In the genomic region with DNA sequence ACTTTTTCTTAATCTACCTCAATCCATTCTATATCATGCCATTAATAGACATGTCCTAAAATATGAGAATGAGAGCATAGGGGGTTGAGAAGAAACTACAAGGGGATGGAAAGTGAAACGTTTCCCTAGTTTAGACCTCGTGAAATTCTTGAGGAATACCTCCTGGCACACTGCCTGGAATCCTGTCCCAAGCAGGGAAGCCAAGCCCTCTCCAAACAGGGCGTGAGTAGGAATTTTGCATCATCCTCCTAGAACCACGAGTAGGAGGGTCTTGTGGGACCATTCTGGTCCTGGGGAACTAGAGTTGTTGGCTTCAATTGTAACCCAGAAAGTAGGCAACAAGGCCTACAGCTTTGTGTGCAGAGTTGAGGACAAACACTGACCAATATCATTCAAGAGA, we compare ENCODE assay signal across 32 cellular contexts. TPM values are rescaled to one million over a fixed set of nuclear protein-coding genes. Genes with fewer than 3 reads are reported as not detected.
"Had no signal": no experiment of that assay in that cellular context is flagged by ENCODE, and none has a peak within 500 bp of the region (broad histone marks: within the 10 kb centered on the region; RNA-seq: fewer than 3 reads in every experiment).

No MANE protein-coding gene starts in this region.

- H3K27ac ChIP-seq: ascending aorta, brain microvascular endothelial cell, RWPE1, SJCRH30 had no signal

- H3K27me3 ChIP-seq: ascending aorta, brain microvascular endothelial cell, MG63, SJCRH30 had no signal

- H3K4me2 ChIP-seq: SK-N-SH had no signal

- H3K4me1 ChIP-seq: ascending aorta had no signal

- H3K4me3 ChIP-seq: ascending aorta, MG63, SJCRH30 had no signal

- H3K9me3 ChIP-seq: ascending aorta, SJCRH30, SK-N-SH had no signal

- DNase-seq: activated CD4-positive, alpha-beta memory T cell treated with anti-CD3 and anti-CD28 coated beads for 36 hours; activated CD4-positive, alpha-beta T cell treated with anti-CD3 and anti-CD28 coated beads, Interleukin-2, amount 10 ng/mL, durations not matched to agents 7 days and 5 days; activated CD4-positive, CD25-positive, alpha-beta regulatory T cell treated with anti-CD3 and anti-CD28 coated beads, Interleukin-2, amount 50 U/mL, for 72 hours; activated CD8-positive, alpha-beta memory T cell treated with anti-CD3 and anti-CD28 coated beads for 24 hours; activated effector memory CD4-positive, alpha-beta T cell treated with anti-CD3 and anti-CD28 coated beads, Interleukin-2, amount 50 U/mL, for 16 hours; activated naive CD4-positive, alpha-beta T cell treated with Interleukin-2 at 50 U/mL for 16 hours; activated naive CD8-positive, alpha-beta T cell treated with anti-CD3 and anti-CD28 coated beads, Interleukin-2, amount 50 U/mL, for 24 hours; activated T-cell treated with anti-CD3 and anti-CD28 coated beads, Interleukin-2, amount 50 U/mL, for 4 hours; amniotic stem cell; brain microvascular endothelial cell; cerebellar nuclear complex; Kasumi-1; KBM-7; MG63; MV-4-11; NCI-H1092 treated with DMSO at 0.1 percent for 48 hours; NCI-H1417 treated with DMSO at 0.1 percent for 48 hours; NCI-H1694; NCI-H2029; NCI-H345; NCI-H510A; NCI-H69; NK-92 treated with Interleukin-12 subunit alpha and Interleukin-12 subunit beta, amount 100 ng/mL, for 24 hours; OCI-M1; Right ventricle myocardium superior; SJCRH30; SK-N-SH had no signal

- H3K9ac ChIP-seq: SK-N-SH had no signal

- H3K36me3 ChIP-seq: ascending aorta, brain microvascular endothelial cell, MG63, SJCRH30 had no signal

- ATAC-seq: activated naive CD4-positive, alpha-beta T cell treated with anti-CD3 and anti-CD28 coated beads, Interleukin-2, amount 50 U/mL, for 72 hours; activated naive CD8-positive, alpha-beta T cell treated with anti-CD3 and anti-CD28 coated beads, Interleukin-2, amount 50 U/mL, for 24 hours; activated T-cell treated with anti-CD3 and anti-CD28 coated beads, Interleukin-2, amount 50 U/mL, for 4 hours; Panc1; WTC11 had no signal

RNA-seq across cellular contexts. Expression of gene C3orf80, which starts 19.6 kb away (rescaled TPM):
- total RNA-seq: activated CD4-positive, alpha-beta memory T cell treated with anti-CD3 and anti-CD28 coated beads for 36 hours; activated CD4-positive, alpha-beta T cell treated with anti-CD3 and anti-CD28 coated beads, Interleukin-2, amount 10 ng/mL, durations not matched to agents 7 days and 5 days; ascending aorta; Right ventricle myocardium superior had no signal
- polyA plus RNA-seq: SK-N-SH had no signal
